8 cellular contexts compared by ENCODE assay signal in the genomic region with DNA sequence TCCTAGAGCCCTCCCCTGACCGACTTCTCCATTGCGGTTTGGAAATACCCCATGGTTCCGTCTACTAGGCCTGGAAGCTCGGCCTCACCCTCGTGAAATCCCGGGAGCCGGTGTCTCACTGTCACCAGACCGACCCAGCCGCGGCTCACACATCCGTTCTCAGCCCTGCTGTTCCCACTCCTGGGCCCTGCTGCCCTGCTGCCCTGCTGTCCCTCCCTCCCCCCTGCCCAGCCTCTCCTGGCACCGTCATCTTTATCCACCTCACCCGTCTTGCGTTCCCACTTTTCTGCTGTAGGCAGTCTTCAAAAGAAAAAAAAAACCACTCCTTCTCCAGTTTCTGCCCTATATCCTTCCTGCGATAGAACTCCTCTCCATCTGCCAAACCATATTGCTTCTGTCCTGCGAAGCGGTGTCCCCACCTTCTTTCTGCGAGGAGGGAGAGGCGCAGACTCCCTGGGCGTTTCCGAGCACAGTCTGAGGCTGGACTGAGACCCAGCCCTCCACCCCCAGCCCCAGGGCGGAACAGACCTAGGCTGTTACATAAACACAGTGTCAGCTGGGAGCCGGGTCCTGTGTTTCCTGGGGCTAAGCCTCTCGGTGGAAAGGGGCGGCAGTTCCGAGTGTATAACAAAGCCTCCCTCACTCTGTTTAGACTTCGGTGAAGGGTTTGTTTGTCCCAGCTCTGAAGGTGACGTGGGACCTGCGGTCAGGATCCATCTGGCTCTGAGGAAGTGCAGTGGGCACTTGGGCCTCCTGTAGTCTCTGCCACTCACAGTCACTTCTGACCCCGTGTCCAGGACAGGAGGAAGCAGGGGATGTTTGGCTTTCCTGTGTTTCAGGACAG. TPM values are rescaled to one million over a fixed set of nuclear protein-coding genes. Genes with fewer than 3 reads are reported as not detected.
A peak's percentile ranks its signal among the peaks of the same experiment; 100 is the strongest.
DNase-seq lines count a peak whose midpoint lies in the region; ATAC-seq and TF ChIP-seq lines count a peak whose summit lies in the region.

No MANE protein-coding gene starts in this region.

- peak in 1 of 2 donors; percentile 27 for TF ChIP-seq POLR2A in heart left ventricle (IDR thresholded peaks at IDR 0.05)
- no peak for TF ChIP-seq POLR2A in ovary (IDR thresholded peaks at IDR 0.05)

- ATAC-seq in heart left ventricle (peak; percentile 49 to 78 (median 53)), HG02970 (IDR thresholded peaks at IDR 0.05; ENCODE audit: low FRiP score, unreplicated experiment) (no peak)

- DNase-seq in activated naive CD4-positive, alpha-beta T cell treated with anti-CD3 and anti-CD28 coated beads for 36 hours = peak; percentile 38
- DNase-seq in activated naive CD4-positive, alpha-beta T cell treated with anti-CD3 and anti-CD28 coated beads, Interleukin-2, amount 50 U/mL, for 16 hours = no peak
- peak; percentile 80 to 83 (median 81) for DNase-seq in heart left ventricle
- peak; percentile 60 to 78 (median 69) for DNase-seq in ovary
- DNase-seq in activated gamma-delta T cell (lab: John Stamatoyannopoulos, UW) = no peak
- DNase-seq in activated gamma-delta T cell treated with Interleukin-2 at 50 U/mL for 16 hours = no peak

- H3K27me3 ChIP-seq in heart left ventricle (no peaks in the 10 kb centered on the region), ovary (no peaks in the 10 kb centered on the region)

- H3K4me3 ChIP-seq in heart left ventricle (peak overlapping the region in 11 of 12 donors; percentile 11 to 96 (median 80)), ovary (peak overlapping the region; percentile 70)

- 40 to 44% (median 42%) methylated on average over 29 to 30 of the region's 30 CpGs for WGBS in heart left ventricle, 4 donors
- 8 to 16% (median 11%) methylated on average over 30 of the region's 30 CpGs for WGBS in ovary, 3 donors

- CTCF ChIA-PET in activated naive CD4-positive, alpha-beta T cell treated with anti-CD3 and anti-CD28 coated beads for 36 hours (lab: Charles Lee) = interaction anchor here (0.8 to 4.8 kb wide), 6 partner anchors 22 to 103 kb away, joined by 3 to 49 read pairs (median 4); a partner anchor contains a TSS

- TF ChIP-seq EP300 in ovary (IDR thresholded peaks at IDR 0.05) = no peak

- H3K27ac ChIP-seq in heart left ventricle (peak overlapping the region; percentile 66 to 95 (median 90)), ovary (peak overlapping the region; percentile 64 to 77)

- H3K4me3 Mint-ChIP-seq in activated naive CD4-positive, alpha-beta T cell treated with anti-CD3 and anti-CD28 coated beads for 36 hours = peak overlapping the region; percentile 23
- peak overlapping the region; percentile 81 for H3K4me3 Mint-ChIP-seq in activated naive CD8-positive, alpha-beta T cell

- H3K36me3 ChIP-seq in heart left ventricle = peaks cover 0 to 7% (median 0%) of the 10 kb centered on the region in 9 donors
- no peaks in the 10 kb centered on the region for H3K36me3 ChIP-seq in ovary

- peaks cover 2% of the 10 kb centered on the region for H3K36me3 Mint-ChIP-seq in activated naive CD4-positive, alpha-beta T cell treated with anti-CD3 and anti-CD28 coated beads for 36 hours (ENCODE audit: low read depth)
- H3K36me3 Mint-ChIP-seq in activated naive CD8-positive, alpha-beta T cell = no peaks in the 10 kb centered on the region

- peaks cover 9% of the 10 kb centered on the region for H3K27me3 Mint-ChIP-seq in activated naive CD4-positive, alpha-beta T cell treated with anti-CD3 and anti-CD28 coated beads for 36 hours (ENCODE audit: low read depth)
- peaks cover 8% of the 10 kb centered on the region for H3K27me3 Mint-ChIP-seq in activated naive CD8-positive, alpha-beta T cell

- H3K4me1 ChIP-seq in heart left ventricle = peaks cover 0 to 67% (median 55%) of the 10 kb centered on the region in 12 donors
- peaks cover 22% of the 10 kb centered on the region for H3K4me1 ChIP-seq in ovary (ENCODE audit: insufficient read depth)

- H3K27ac Mint-ChIP-seq in activated naive CD4-positive, alpha-beta T cell treated with anti-CD3 and anti-CD28 coated beads for 36 hours = no peak overlapping the region
- peak overlapping the region; percentile 10 for H3K27ac Mint-ChIP-seq in activated naive CD8-positive, alpha-beta T cell

- intact Hi-C loops in activated naive CD4-positive, alpha-beta T cell treated with anti-CD3 and anti-CD28 coated beads for 36 hours (cut with micrococcal nuclease) = loop anchor here (10.0 kb wide), 2 partner anchors 714 to 1214 kb away; a partner anchor contains a TSS
- intact Hi-C loops in heart left ventricle (cut with DNase I) = loop anchor here in 1 of 10 donors (2.0 kb wide), 1 partner anchor 60 kb away; a partner anchor contains a TSS
- intact Hi-C loops in ovary (cut with DNase I) = no loop called here

- H3K9me3 ChIP-seq in heart left ventricle (no peaks in the 10 kb centered on the region), ovary (no peaks in the 10 kb centered on the region)

- no peaks in the 10 kb centered on the region for H3K9me3 Mint-ChIP-seq in activated naive CD4-positive, alpha-beta T cell treated with anti-CD3 and anti-CD28 coated beads for 36 hours
- no peaks in the 10 kb centered on the region for H3K9me3 Mint-ChIP-seq in activated naive CD8-positive, alpha-beta T cell (ENCODE audit: low read depth)

- no peak for TF ChIP-seq CTCF in heart left ventricle (IDR thresholded peaks at IDR 0.05)
- TF ChIP-seq CTCF in ovary (IDR thresholded peaks at IDR 0.05) = no peak

- peaks cover 20% of the 10 kb centered on the region for H3K4me1 Mint-ChIP-seq in activated naive CD4-positive, alpha-beta T cell treated with anti-CD3 and anti-CD28 coated beads for 36 hours (ENCODE audit: low read depth)
- H3K4me1 Mint-ChIP-seq in activated naive CD8-positive, alpha-beta T cell (ENCODE audit: low read depth) = peaks cover 26% of the 10 kb centered on the region

RNA-seq across cellular contexts. Expression of a gene that starts 2.8 kb away (rescaled TPM):
- 10 to 100 TPM; 16.7 to 17.7 TPM for total RNA-seq in activated naive CD4-positive, alpha-beta T cell treated with anti-CD3 and anti-CD28 coated beads for 36 hours
- 10 to 100 TPM; 30.3 to 83.7 (median 57.6) TPM for total RNA-seq in heart left ventricle
- 10 to 100 TPM; 42.9 to 55.3 TPM for polyA plus RNA-seq in heart left ventricle
- 100 to 1,000 TPM in 4 of 7 donors, 10 to 100 TPM in 3; 58.7 to 125 (median 101) TPM for total RNA-seq in ovary
- 10 to 100 TPM; 22.3 to 77.4 TPM for polyA plus RNA-seq in ovary

RNA-seq across cellular contexts. Expression of a gene that starts 5.8 kb away (rescaled TPM):
- total RNA-seq in activated naive CD4-positive, alpha-beta T cell treated with anti-CD3 and anti-CD28 coated beads for 36 hours = 10 to 100 TPM; 30.2 to 35.0 TPM
- total RNA-seq in heart left ventricle (10 to 100 TPM; 21.8 to 62.8 (median 26.7) TPM), ovary (10 to 100 TPM; 19.0 to 40.3 (median 33.8) TPM)
- polyA plus RNA-seq in heart left ventricle (10 to 100 TPM; 66.1 to 82.6 TPM), ovary (10 to 100 TPM in 1 of 2 donors, 1 to 10 TPM in 1; 1.9 to 28.8 TPM)

RNA-seq across cellular contexts. Expression of a gene that starts 8.5 kb away (rescaled TPM):
- total RNA-seq in activated naive CD4-positive, alpha-beta T cell treated with anti-CD3 and anti-CD28 coated beads for 36 hours = 10 to 100 TPM; 43.6 to 45.7 TPM
- 100 to 1,000 TPM in 2 of 9 donors, 10 to 100 TPM in 7; 59.9 to 124 (median 77.7) TPM for total RNA-seq in heart left ventricle
- 100 to 1,000 TPM in 1 of 2 donors, 10 to 100 TPM in 1; 75.7 to 168 TPM for polyA plus RNA-seq in heart left ventricle
- total RNA-seq in ovary = 10 to 100 TPM; 58.0 to 93.3 (median 75.8) TPM
- polyA plus RNA-seq in ovary = 10 to 100 TPM in 1 of 2 donors, 1 to 10 TPM in 1; 5.4 to 95.2 TPM

RNA-seq across cellular contexts. Expression of a gene that starts 29.7 kb away (rescaled TPM):
- total RNA-seq in activated naive CD4-positive, alpha-beta T cell treated with anti-CD3 and anti-CD28 coated beads for 36 hours = 10 to 100 TPM; 25.6 to 29.7 TPM
- total RNA-seq in heart left ventricle (10 to 100 TPM; 44.1 to 84.3 (median 54.8) TPM), ovary (100 to 1,000 TPM in 4 of 7 donors, 10 to 100 TPM in 3; 55.6 to 127 (median 108) TPM)
- polyA plus RNA-seq in heart left ventricle (100 to 1,000 TPM in 1 of 2 donors, 10 to 100 TPM in 1; 68.3 to 113 TPM), ovary (10 to 100 TPM; 10.5 to 53.2 TPM)

RNA-seq across cellular contexts. Expression of a gene that starts 31.4 kb away (rescaled TPM):
- 10 to 100 TPM in 1 of 2 experiments, 1 to 10 TPM in 1; 10.0 to 10.1 TPM for total RNA-seq in activated naive CD4-positive, alpha-beta T cell treated with anti-CD3 and anti-CD28 coated beads for 36 hours
- total RNA-seq in heart left ventricle (10 to 100 TPM in 1 of 9 donors, 1 to 10 TPM in 8; 5.6 to 13.7 (median 8.5) TPM), ovary (1 to 10 TPM; 2.7 to 5.9 (median 4.1) TPM)
- polyA plus RNA-seq in heart left ventricle (1 to 10 TPM; 6.2 to 7.6 TPM), ovary (1 to 10 TPM; 3.8 to 9.4 TPM)

Comparison
In these comparisons a context has a peak if more than half of its experiments do, and no peak if none do; other contexts are left out.
1. DNase-seq: peak in activated naive CD4-positive, alpha-beta T cell treated with anti-CD3 and anti-CD28 coated beads for 36 hours (single experiment), heart left ventricle (5 of 5) and ovary (5 of 5); none in activated naive CD4-positive, alpha-beta T cell treated with anti-CD3 and anti-CD28 coated beads, Interleukin-2, amount 50 U/mL, for 16 hours (single experiment), activated gamma-delta T cell (single experiment) and activated gamma-delta T cell treated with Interleukin-2 at 50 U/mL for 16 hours (single experiment).